Comparison of ENCODE assay signal across 10 cellular contexts in genomic region chr17:50953831-50954601, GRCh38.
DNase-seq lines count a peak whose midpoint lies in the region; ATAC-seq and TF ChIP-seq lines count a peak whose summit lies in the region.
"Had no signal": no experiment of that assay in that cellular context is flagged by ENCODE, and none has a peak within 500 bp of the region (broad histone marks: within the 10 kb centered on the region; RNA-seq: fewer than 3 reads in every experiment).

No MANE protein-coding gene starts in this region.

- H3K4me1 ChIP-seq in esophagus squamous epithelium (peaks cover 36 to 73% (median 45%) of the 10 kb centered on the region in 3 donors), osteoblast (ENCODE audit: insufficient read depth, low read length) (peaks cover 27% of the 10 kb centered on the region)

- no peak overlapping the region for H2AFZ ChIP-seq in osteoblast (ENCODE audit: low read length)
- H2AFZ ChIP-seq: PC-9 had no signal

- peaks cover 35% of the 10 kb centered on the region for H3K4me1 Mint-ChIP-seq in activated CD4-positive, alpha-beta T cell treated with anti-CD3 and anti-CD28 coated beads, Interleukin-2, amount 10 ng/mL, durations not matched to agents 7 days and 5 days

- WGBS in esophagus squamous epithelium, 2 donors: 39 to 47% methylated on average over 8 to 11 of the region's 17 CpGs

- intact Hi-C loops in esophagus squamous epithelium (cut with DNase I): loop anchor here (5.0 to 10.0 kb wide), 2 partner anchors 87 to 169 kb away; partner anchors contain the start of gene TOB1

- TF ChIP-seq CTCF in esophagus squamous epithelium (IDR thresholded peaks at IDR 0.05): no peak
- no peak for TF ChIP-seq CTCF in osteoblast (IDR thresholded peaks at IDR 0.05; ENCODE audit: extremely low read depth, low read depth, low read length)

- no peak for ATAC-seq in HG03045 (IDR thresholded peaks at IDR 0.05; ENCODE audit: unreplicated experiment)

- peaks cover 0 to 7% (median 0%) of the 10 kb centered on the region in 3 donors for H3K36me3 ChIP-seq in esophagus squamous epithelium
- peaks cover 3% of the 10 kb centered on the region for H3K36me3 ChIP-seq in osteoblast (ENCODE audit: insufficient read depth, low read length)

- no peaks in the 10 kb centered on the region for H3K27me3 ChIP-seq in esophagus squamous epithelium
- no peaks in the 10 kb centered on the region for H3K27me3 ChIP-seq in osteoblast (ENCODE audit: insufficient read depth, low read length)

- H3K27ac ChIP-seq in esophagus squamous epithelium (peak overlapping the region; percentile 57 to 77 (median 66)), osteoblast (ENCODE audit: low read depth, low read length) (peak overlapping the region; percentile 30)
- H3K27ac ChIP-seq: PC-9 had no signal

- H3K36me3 Mint-ChIP-seq in activated CD4-positive, alpha-beta T cell treated with anti-CD3 and anti-CD28 coated beads, Interleukin-2, amount 10 ng/mL, durations not matched to agents 7 days and 5 days (ENCODE audit: low read depth): no peaks in the 10 kb centered on the region

- DNase-seq in activated CD4-positive, alpha-beta T cell treated with anti-CD3 and anti-CD28 coated beads, Interleukin-2, amount 10 ng/mL, durations not matched to agents 7 days and 5 days: no peak
- no peak for DNase-seq in activated CD4-positive, alpha-beta T cell treated with anti-CD3 and anti-CD28 coated beads for 48 hours
- DNase-seq in NOMO-1 (lab: John Stamatoyannopoulos, UW; ENCODE audit: unreplicated experiment in 2 of 2): peak; percentile 24 to 44
- DNase-seq in esophagus squamous epithelium (lab: John Stamatoyannopoulos, UW): no peak
- peak; percentile 87 for DNase-seq in osteoblast (ENCODE audit: insufficient read length, low spot score, missing footprints)
- DNase-seq in ecto neural progenitor cell (ENCODE audit: low spot score): no peak
- no peak for DNase-seq in occipital lobe (lab: John Stamatoyannopoulos, UW)

- peak overlapping the region; percentile 73 for H3K27ac Mint-ChIP-seq in activated CD4-positive, alpha-beta T cell treated with anti-CD3 and anti-CD28 coated beads, Interleukin-2, amount 10 ng/mL, durations not matched to agents 7 days and 5 days
- H3K27ac Mint-ChIP-seq: B cell had no signal

- H3K4me3 Mint-ChIP-seq in activated CD4-positive, alpha-beta T cell treated with anti-CD3 and anti-CD28 coated beads, Interleukin-2, amount 10 ng/mL, durations not matched to agents 7 days and 5 days: no peak overlapping the region
- H3K4me3 Mint-ChIP-seq: B cell had no signal

- no peak overlapping the region for H3K4me3 ChIP-seq in esophagus squamous epithelium
- H3K4me3 ChIP-seq in osteoblast (ENCODE audit: insufficient read depth, low read length): no peak overlapping the region
- H3K4me3 ChIP-seq: PC-9 had no signal

- H3K9me3 ChIP-seq in esophagus squamous epithelium (no peaks in the 10 kb centered on the region), osteoblast (ENCODE audit: low read depth, low read length) (no peaks in the 10 kb centered on the region)

- peak in 1 of 4 donors; percentile 19 for TF ChIP-seq POLR2A in esophagus squamous epithelium (IDR thresholded peaks at IDR 0.05)

- no peaks in the 10 kb centered on the region for H3K27me3 Mint-ChIP-seq in activated CD4-positive, alpha-beta T cell treated with anti-CD3 and anti-CD28 coated beads, Interleukin-2, amount 10 ng/mL, durations not matched to agents 7 days and 5 days

- H3K9me3 Mint-ChIP-seq in activated CD4-positive, alpha-beta T cell treated with anti-CD3 and anti-CD28 coated beads, Interleukin-2, amount 10 ng/mL, durations not matched to agents 7 days and 5 days: no peaks in the 10 kb centered on the region

- CTCF ChIA-PET in activated CD4-positive, alpha-beta T cell treated with anti-CD3 and anti-CD28 coated beads, Interleukin-2, amount 10 ng/mL, durations not matched to agents 7 days and 5 days (lab: Charles Lee): interaction anchor here (0.7 to 5.0 kb wide), 8 partner anchors 14 to 169 kb away, joined by 3 to 31 read pairs (median 3); partner anchors contain the start of gene TOB1

- no peaks in the 10 kb centered on the region for H3K79me2 ChIP-seq in osteoblast (ENCODE audit: insufficient read depth, low read length)

- no peak overlapping the region for H3K4me2 ChIP-seq in osteoblast (ENCODE audit: insufficient read depth, low read length)
- H3K4me2 ChIP-seq: PC-9 had no signal

- POLR2A ChIA-PET in activated CD4-positive, alpha-beta T cell treated with anti-CD3 and anti-CD28 coated beads, Interleukin-2, amount 10 ng/mL, durations not matched to agents 7 days and 5 days (lab: Charles Lee): interaction anchor here (1.4 kb wide), 1 partner anchor 88 kb away, joined by 6 read pairs; the partner anchor contains the start of gene TOB1

- no peaks in the 10 kb centered on the region for H4K20me1 ChIP-seq in osteoblast (ENCODE audit: insufficient read depth, low read length)

Comparison
In these comparisons a context has a peak if more than half of its experiments do, and no peak if none do; other contexts are left out.
1. DNase-seq: peak in NOMO-1 (2 of 2) and osteoblast (single experiment); none in activated CD4-positive, alpha-beta T cell treated with anti-CD3 and anti-CD28 coated beads, Interleukin-2, amount 10 ng/mL, durations not matched to agents 7 days and 5 days (single experiment), activated CD4-positive, alpha-beta T cell treated with anti-CD3 and anti-CD28 coated beads for 48 hours (single experiment), esophagus squamous epithelium (single experiment), ecto neural progenitor cell (single experiment) and occipital lobe (single experiment).